In the genomic region with DNA sequence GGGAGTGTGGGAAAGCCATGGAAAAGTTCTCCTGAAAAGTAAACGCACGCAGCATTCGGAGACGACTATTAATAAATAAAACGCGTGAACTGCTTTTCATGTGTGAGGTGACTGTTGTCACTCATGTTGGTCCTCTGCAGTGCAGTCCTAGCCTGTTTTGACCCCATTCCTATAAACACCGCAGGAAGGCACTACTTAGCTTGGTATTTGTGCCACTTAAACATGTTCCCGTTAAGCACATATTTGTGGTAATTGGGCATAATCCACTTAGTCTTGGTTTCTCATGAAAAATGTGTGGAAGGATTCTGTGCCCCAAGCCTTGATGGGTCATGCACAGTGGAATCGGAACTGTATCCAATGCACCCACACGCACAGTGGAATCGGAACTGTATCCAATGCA, we compare ENCODE assay signal across 19 cellular contexts.
A peak's percentile ranks its signal among the peaks of the same experiment; 100 is the strongest.
DNase-seq lines count a peak whose midpoint lies in the region; ATAC-seq and TF ChIP-seq lines count a peak whose summit lies in the region.
"Had no signal": no experiment of that assay in that cellular context is flagged by ENCODE, and none has a peak within 500 bp of the region (broad histone marks: within the 10 kb centered on the region; RNA-seq: fewer than 3 reads in every experiment).

No MANE protein-coding gene starts in this region.

- H3K4me3 Mint-ChIP-seq in HFFc6 (no peak overlapping the region), WTC11 (no peak overlapping the region)
- H3K4me3 Mint-ChIP-seq: CD4-positive, CD25-positive, alpha-beta regulatory T cell; H9 had no signal

- CTCF ChIA-PET in WTC11 (lab: Charles Lee): no interaction called here

- H3K9me3 Mint-ChIP-seq in HFFc6 (no peaks in the 10 kb centered on the region), WTC11 (no peaks in the 10 kb centered on the region)
- H3K9me3 Mint-ChIP-seq: H9 had no signal

- peaks cover 14% of the 10 kb centered on the region for H3K4me1 Mint-ChIP-seq in HFFc6 (ENCODE audit: low read depth)
- H3K4me1 Mint-ChIP-seq in WTC11: peaks cover 11% of the 10 kb centered on the region
- H3K4me1 Mint-ChIP-seq: CD4-positive, CD25-positive, alpha-beta regulatory T cell; H9 had no signal

- DNase-seq in M059J (ENCODE audit: low read depth) (peak; percentile 26), myocyte (ENCODE audit: low read depth) (peak; percentile 39), retinal pigment epithelial cell (ENCODE audit: low read depth) (peak; percentile 54), HFFc6 (no peak), foreskin keratinocyte (no peak), WTC11 (ENCODE audit: low spot score) (no peak), Kasumi-1 (lab: John Stamatoyannopoulos, UW) (no peak)
- DNase-seq: CD4-positive, CD25-positive, alpha-beta regulatory T cell; EL; H9; NCI-H1105; NCI-H146; NCI-H2029; NCI-H226; NCI-H510A treated with DMSO at 0.1 percent for 48 hours; NCI-H748 treated with DMSO at 0.1 percent for 48 hours; NK-92 treated with Interleukin-12 subunit alpha and Interleukin-12 subunit beta, amount 100 ng/mL, for 24 hours had no signal

- H3K27me3 ChIP-seq in foreskin keratinocyte: no peaks in the 10 kb centered on the region

- no peak overlapping the region for H3K27ac ChIP-seq in foreskin keratinocyte
- H3K27ac ChIP-seq: HL-60 had no signal

- H3K36me3 Mint-ChIP-seq in HFFc6 (ENCODE audit: low read depth): no peaks in the 10 kb centered on the region
- no peaks in the 10 kb centered on the region for H3K36me3 Mint-ChIP-seq in WTC11
- H3K36me3 Mint-ChIP-seq: CD4-positive, CD25-positive, alpha-beta regulatory T cell had no signal

- POLR2A ChIA-PET in WTC11 (lab: Charles Lee): no interaction called here

- H3K27me3 Mint-ChIP-seq in HFFc6 (ENCODE audit: insufficient read depth) (peaks cover 25% of the 10 kb centered on the region), WTC11 (ENCODE audit: low read depth) (no peaks in the 10 kb centered on the region)
- H3K27me3 Mint-ChIP-seq: CD4-positive, CD25-positive, alpha-beta regulatory T cell had no signal

- H3K27ac Mint-ChIP-seq in HFFc6 (no peak overlapping the region), WTC11 (no peak overlapping the region)

- H3K4me3 ChIP-seq in retinal pigment epithelial cell (ENCODE audit: low read length): no peak overlapping the region
- H3K4me3 ChIP-seq: K562 had no signal

- no peak for ATAC-seq in foreskin keratinocyte
- no peak for ATAC-seq in WTC11
- ATAC-seq: K562 had no signal

- TF ChIP-seq CTCF in retinal pigment epithelial cell (conservative IDR thresholded peaks at IDR 0.05; ENCODE audit: low read depth, low read length) (no peak), HFFc6 (IDR thresholded peaks at IDR 0.05) (no peak), foreskin keratinocyte (conservative IDR thresholded peaks at IDR 0.05) (no peak), WTC11 (IDR thresholded peaks at IDR 0.05) (no peak)

- peaks cover 9% of the 10 kb centered on the region for H3K4me1 ChIP-seq in foreskin keratinocyte

TF ChIP-seq in WTC11, 78 proteins besides CTCF, POLR2A, EP300 and RAD21:
- TF ChIP-seq NR1H2 (CRISPR knock-in tag; IDR thresholded peaks at IDR 0.05) (no peak), RELA (CRISPR knock-in tag; IDR thresholded peaks at IDR 0.05; ENCODE audit: borderline replicate concordance) (no peak), ZNF416 (CRISPR knock-in tag; IDR thresholded peaks at IDR 0.05) (no peak), NFYB (CRISPR knock-in tag; conservative IDR thresholded peaks at IDR 0.05; ENCODE audit: low read depth) (no peak)
- TF ChIP-seq, protein P1, sequence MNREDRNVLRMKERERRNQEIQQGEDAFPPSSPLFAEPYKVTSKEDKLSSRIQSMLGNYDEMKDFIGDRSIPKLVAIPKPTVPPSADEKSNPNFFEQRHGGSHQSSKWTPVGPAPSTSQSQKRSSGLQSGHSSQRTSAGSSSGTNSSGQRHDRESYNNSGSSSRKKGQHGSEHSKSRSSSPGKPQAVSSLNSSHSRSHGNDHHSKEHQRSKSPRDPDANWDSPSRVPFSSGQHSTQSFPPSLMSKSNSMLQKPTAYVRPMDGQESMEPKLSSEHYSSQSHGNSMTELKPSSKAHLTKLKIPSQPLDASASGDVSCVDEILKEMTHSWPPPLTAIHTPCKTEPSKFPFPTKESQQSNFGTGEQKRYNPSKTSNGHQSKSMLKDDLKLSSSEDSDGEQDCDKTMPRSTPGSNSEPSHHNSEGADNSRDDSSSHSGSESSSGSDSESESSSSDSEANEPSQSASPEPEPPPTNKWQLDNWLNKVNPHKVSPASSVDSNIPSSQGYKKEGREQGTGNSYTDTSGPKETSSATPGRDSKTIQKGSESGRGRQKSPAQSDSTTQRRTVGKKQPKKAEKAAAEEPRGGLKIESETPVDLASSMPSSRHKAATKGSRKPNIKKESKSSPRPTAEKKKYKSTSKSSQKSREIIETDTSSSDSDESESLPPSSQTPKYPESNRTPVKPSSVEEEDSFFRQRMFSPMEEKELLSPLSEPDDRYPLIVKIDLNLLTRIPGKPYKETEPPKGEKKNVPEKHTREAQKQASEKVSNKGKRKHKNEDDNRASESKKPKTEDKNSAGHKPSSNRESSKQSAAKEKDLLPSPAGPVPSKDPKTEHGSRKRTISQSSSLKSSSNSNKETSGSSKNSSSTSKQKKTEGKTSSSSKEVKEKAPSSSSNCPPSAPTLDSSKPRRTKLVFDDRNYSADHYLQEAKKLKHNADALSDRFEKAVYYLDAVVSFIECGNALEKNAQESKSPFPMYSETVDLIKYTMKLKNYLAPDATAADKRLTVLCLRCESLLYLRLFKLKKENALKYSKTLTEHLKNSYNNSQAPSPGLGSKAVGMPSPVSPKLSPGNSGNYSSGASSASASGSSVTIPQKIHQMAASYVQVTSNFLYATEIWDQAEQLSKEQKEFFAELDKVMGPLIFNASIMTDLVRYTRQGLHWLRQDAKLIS (CRISPR knock-in tag; IDR thresholded peaks at IDR 0.05; ENCODE audit: borderline replicate concordance): no peak
- TF ChIP-seq, protein P2, sequence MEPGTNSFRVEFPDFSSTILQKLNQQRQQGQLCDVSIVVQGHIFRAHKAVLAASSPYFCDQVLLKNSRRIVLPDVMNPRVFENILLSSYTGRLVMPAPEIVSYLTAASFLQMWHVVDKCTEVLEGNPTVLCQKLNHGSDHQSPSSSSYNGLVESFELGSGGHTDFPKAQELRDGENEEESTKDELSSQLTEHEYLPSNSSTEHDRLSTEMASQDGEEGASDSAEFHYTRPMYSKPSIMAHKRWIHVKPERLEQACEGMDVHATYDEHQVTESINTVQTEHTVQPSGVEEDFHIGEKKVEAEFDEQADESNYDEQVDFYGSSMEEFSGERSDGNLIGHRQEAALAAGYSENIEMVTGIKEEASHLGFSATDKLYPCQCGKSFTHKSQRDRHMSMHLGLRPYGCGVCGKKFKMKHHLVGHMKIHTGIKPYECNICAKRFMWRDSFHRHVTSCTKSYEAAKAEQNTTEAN (CRISPR knock-in tag; IDR thresholded peaks at IDR 0.05): no peak

Comparison
In these comparisons a context has a peak if more than half of its experiments do, and no peak if none do; other contexts are left out.
1. DNase-seq: peak in M059J (single experiment), myocyte (single experiment) and retinal pigment epithelial cell (single experiment); none in HFFc6 (single experiment), foreskin keratinocyte (0 of 2), WTC11 (single experiment) and Kasumi-1 (0 of 2).